12 cellular contexts compared by ENCODE assay signal in the genomic region with DNA sequence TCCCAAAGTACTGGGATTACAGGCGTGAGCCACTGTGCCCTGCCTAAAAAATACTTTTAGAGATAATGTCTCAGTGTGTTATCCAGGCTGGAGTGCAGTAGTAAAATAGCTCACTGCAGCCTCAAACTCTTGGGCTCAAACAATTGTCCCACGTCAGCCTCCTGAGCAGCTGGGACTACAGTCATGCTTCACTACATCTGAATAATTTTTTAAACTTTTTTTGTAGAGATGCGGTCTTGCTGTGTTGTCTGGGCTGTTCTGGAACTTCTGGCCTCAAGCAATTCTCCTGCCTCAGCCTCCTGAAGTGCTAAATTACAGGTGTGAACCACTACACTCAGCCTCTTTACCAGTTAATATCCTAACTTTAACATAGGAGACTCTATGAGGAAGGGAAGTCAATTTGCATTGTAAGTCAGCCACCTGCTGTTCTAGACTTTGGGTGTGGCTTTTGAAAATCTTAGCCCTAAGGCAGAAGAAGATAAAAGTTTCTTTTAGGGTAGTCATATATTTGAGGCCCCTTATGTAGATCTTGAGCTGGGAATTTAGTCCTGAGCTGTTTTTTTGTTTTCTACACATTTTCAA.
A peak's percentile ranks its signal among the peaks of the same experiment; 100 is the strongest.
DNase-seq lines count a peak whose midpoint lies in the region; ATAC-seq and TF ChIP-seq lines count a peak whose summit lies in the region.
"Had no signal": no experiment of that assay in that cellular context is flagged by ENCODE, and none has a peak within 500 bp of the region (broad histone marks: within the 10 kb centered on the region; RNA-seq: fewer than 3 reads in every experiment).

No MANE protein-coding gene starts in this region.

- H3K9me3 Mint-ChIP-seq in activated naive CD8-positive, alpha-beta T cell (ENCODE audit: low read depth): no peaks in the 10 kb centered on the region
- peaks cover 4% of the 10 kb centered on the region for H3K9me3 Mint-ChIP-seq in activated naive CD8-positive, alpha-beta T cell treated with anti-CD3 and anti-CD28 coated beads, Interleukin-2, amount 50 U/mL, for 24 hours
- no peaks in the 10 kb centered on the region for H3K9me3 Mint-ChIP-seq in stimulated activated memory B cell treated with anti-CD40 and anti-IgM and Interleukin-4, amounts not matched to agents 10 μg/mL and 1 μg/mL and 100 μg/mL, for 72 hours
- H3K9me3 Mint-ChIP-seq in activated T-cell treated with anti-CD3 and anti-CD28 coated beads, Interleukin-2, amount 50 U/mL, for 24 hours: peaks cover 13% of the 10 kb centered on the region

- H3K4me1 Mint-ChIP-seq in activated naive CD8-positive, alpha-beta T cell (ENCODE audit: low read depth): peaks cover 57% of the 10 kb centered on the region
- peaks cover 56% of the 10 kb centered on the region for H3K4me1 Mint-ChIP-seq in activated naive CD8-positive, alpha-beta T cell treated with anti-CD3 and anti-CD28 coated beads, Interleukin-2, amount 50 U/mL, for 24 hours
- H3K4me1 Mint-ChIP-seq in stimulated activated memory B cell treated with anti-CD40 and anti-IgM and Interleukin-4, amounts not matched to agents 10 μg/mL and 1 μg/mL and 100 μg/mL, for 72 hours: peaks cover 17% of the 10 kb centered on the region
- peaks cover 56% of the 10 kb centered on the region for H3K4me1 Mint-ChIP-seq in activated T-cell treated with anti-CD3 and anti-CD28 coated beads, Interleukin-2, amount 50 U/mL, for 24 hours (ENCODE audit: low read depth)

- no peaks in the 10 kb centered on the region for H3K79me2 ChIP-seq in MM.1S (ENCODE audit: low read length)

- no peaks in the 10 kb centered on the region for H4K20me1 ChIP-seq in MM.1S (ENCODE audit: insufficient read depth, low read length)

- H3K27me3 ChIP-seq in MM.1S (replicated peaks; ENCODE audit: insufficient read depth, low read length) (no peaks in the 10 kb centered on the region), MG63 (no peaks in the 10 kb centered on the region)

- H3K4me3 Mint-ChIP-seq in activated naive CD8-positive, alpha-beta T cell: peak overlapping the region; percentile 32
- no peak overlapping the region for H3K4me3 Mint-ChIP-seq in activated naive CD8-positive, alpha-beta T cell treated with anti-CD3 and anti-CD28 coated beads, Interleukin-2, amount 50 U/mL, for 24 hours
- no peak overlapping the region for H3K4me3 Mint-ChIP-seq in stimulated activated memory B cell treated with anti-CD40 and anti-IgM and Interleukin-4, amounts not matched to agents 10 μg/mL and 1 μg/mL and 100 μg/mL, for 72 hours
- no peak overlapping the region for H3K4me3 Mint-ChIP-seq in activated T-cell treated with anti-CD3 and anti-CD28 coated beads, Interleukin-2, amount 50 U/mL, for 24 hours

- no peaks in the 10 kb centered on the region for H3K9me2 ChIP-seq in MM.1S (replicated peaks; ENCODE audit: insufficient read depth, low read length)

- H3K27ac Mint-ChIP-seq in activated naive CD8-positive, alpha-beta T cell: no peak overlapping the region
- H3K27ac Mint-ChIP-seq in activated naive CD8-positive, alpha-beta T cell treated with anti-CD3 and anti-CD28 coated beads, Interleukin-2, amount 50 U/mL, for 24 hours: no peak overlapping the region
- peak overlapping the region; percentile 42 for H3K27ac Mint-ChIP-seq in stimulated activated memory B cell treated with anti-CD40 and anti-IgM and Interleukin-4, amounts not matched to agents 10 μg/mL and 1 μg/mL and 100 μg/mL, for 72 hours
- H3K27ac Mint-ChIP-seq in activated T-cell treated with anti-CD3 and anti-CD28 coated beads, Interleukin-2, amount 50 U/mL, for 24 hours: no peak overlapping the region
- H3K27ac Mint-ChIP-seq: progenitor cell of endocrine pancreas had no signal

- no peak for ATAC-seq in activated naive CD8-positive, alpha-beta T cell treated with anti-CD3 and anti-CD28 coated beads, Interleukin-2, amount 50 U/mL, for 24 hours
- peak; percentile 69 for ATAC-seq in GM21786 (IDR thresholded peaks at IDR 0.05; ENCODE audit: unreplicated experiment)
- no peak for ATAC-seq in stimulated activated memory B cell treated with anti-CD40 and anti-IgM and Interleukin-4, amounts not matched to agents 10 μg/mL and 1 μg/mL and 100 μg/mL, for 72 hours
- no peak for ATAC-seq in HG03469 (IDR thresholded peaks at IDR 0.05; ENCODE audit: unreplicated experiment)

- no peaks in the 10 kb centered on the region for H3K27me3 Mint-ChIP-seq in activated naive CD8-positive, alpha-beta T cell
- no peaks in the 10 kb centered on the region for H3K27me3 Mint-ChIP-seq in activated naive CD8-positive, alpha-beta T cell treated with anti-CD3 and anti-CD28 coated beads, Interleukin-2, amount 50 U/mL, for 24 hours
- H3K27me3 Mint-ChIP-seq in stimulated activated memory B cell treated with anti-CD40 and anti-IgM and Interleukin-4, amounts not matched to agents 10 μg/mL and 1 μg/mL and 100 μg/mL, for 72 hours: no peaks in the 10 kb centered on the region
- H3K27me3 Mint-ChIP-seq in activated T-cell treated with anti-CD3 and anti-CD28 coated beads, Interleukin-2, amount 50 U/mL, for 24 hours: no peaks in the 10 kb centered on the region

- H3K36me3 Mint-ChIP-seq in activated naive CD8-positive, alpha-beta T cell: no peaks in the 10 kb centered on the region
- no peaks in the 10 kb centered on the region for H3K36me3 Mint-ChIP-seq in activated naive CD8-positive, alpha-beta T cell treated with anti-CD3 and anti-CD28 coated beads, Interleukin-2, amount 50 U/mL, for 24 hours (ENCODE audit: low read depth)
- H3K36me3 Mint-ChIP-seq in stimulated activated memory B cell treated with anti-CD40 and anti-IgM and Interleukin-4, amounts not matched to agents 10 μg/mL and 1 μg/mL and 100 μg/mL, for 72 hours: no peaks in the 10 kb centered on the region
- peaks cover 2% of the 10 kb centered on the region for H3K36me3 Mint-ChIP-seq in activated T-cell treated with anti-CD3 and anti-CD28 coated beads, Interleukin-2, amount 50 U/mL, for 24 hours (ENCODE audit: low read depth)

- no peak overlapping the region for H2AFZ ChIP-seq in MM.1S (ENCODE audit: low read length)

- no peaks in the 10 kb centered on the region for H3K4me1 ChIP-seq in MM.1S (ENCODE audit: low read length)

- no peak for DNase-seq in activated naive CD8-positive, alpha-beta T cell treated with anti-CD3 and anti-CD28 coated beads, Interleukin-2, amount 50 U/mL, for 24 hours
- peak; percentile 20 for DNase-seq in MM.1S
- DNase-seq in activated T-cell treated with anti-CD3 and anti-CD28 coated beads, Interleukin-2, amount 50 U/mL, for 24 hours: no peak
- DNase-seq in MG63: no peak
- DNase-seq: cortex of kidney, NCI-H1930 had no signal

- H3K36me3 ChIP-seq in MM.1S (replicated peaks; ENCODE audit: insufficient read depth, low read length) (no peaks in the 10 kb centered on the region), MG63 (no peaks in the 10 kb centered on the region)

- H3K9ac ChIP-seq in MM.1S (ENCODE audit: low read length): no peak overlapping the region

- no peaks in the 10 kb centered on the region for H3K9me3 ChIP-seq in MM.1S (replicated peaks; ENCODE audit: insufficient read depth, low read length)
- H3K9me3 ChIP-seq in MG63: 0 out of 2 replicates have a peak, but pooled peaks cover 2% of the 10 kb centered on the region

- TF ChIP-seq CTCF in MM.1S (IDR thresholded peaks at IDR 0.05; ENCODE audit: low read length): no peak

- no peak overlapping the region for H3K27ac ChIP-seq in MM.1S (ENCODE audit: low read length)
- H3K27ac ChIP-seq: RWPE1 had no signal

- no peaks in the 10 kb centered on the region for H3F3A ChIP-seq in MM.1S (ENCODE audit: insufficient read depth, low read length)

- no peak overlapping the region for H3K4me3 ChIP-seq in MM.1S (ENCODE audit: low read length)
- H3K4me3 ChIP-seq in MG63: no peak overlapping the region

- no peak overlapping the region for H3K4me2 ChIP-seq in MM.1S (ENCODE audit: low read depth, low read length)
